9 cellular contexts compared by ENCODE assay signal in the genomic region with DNA sequence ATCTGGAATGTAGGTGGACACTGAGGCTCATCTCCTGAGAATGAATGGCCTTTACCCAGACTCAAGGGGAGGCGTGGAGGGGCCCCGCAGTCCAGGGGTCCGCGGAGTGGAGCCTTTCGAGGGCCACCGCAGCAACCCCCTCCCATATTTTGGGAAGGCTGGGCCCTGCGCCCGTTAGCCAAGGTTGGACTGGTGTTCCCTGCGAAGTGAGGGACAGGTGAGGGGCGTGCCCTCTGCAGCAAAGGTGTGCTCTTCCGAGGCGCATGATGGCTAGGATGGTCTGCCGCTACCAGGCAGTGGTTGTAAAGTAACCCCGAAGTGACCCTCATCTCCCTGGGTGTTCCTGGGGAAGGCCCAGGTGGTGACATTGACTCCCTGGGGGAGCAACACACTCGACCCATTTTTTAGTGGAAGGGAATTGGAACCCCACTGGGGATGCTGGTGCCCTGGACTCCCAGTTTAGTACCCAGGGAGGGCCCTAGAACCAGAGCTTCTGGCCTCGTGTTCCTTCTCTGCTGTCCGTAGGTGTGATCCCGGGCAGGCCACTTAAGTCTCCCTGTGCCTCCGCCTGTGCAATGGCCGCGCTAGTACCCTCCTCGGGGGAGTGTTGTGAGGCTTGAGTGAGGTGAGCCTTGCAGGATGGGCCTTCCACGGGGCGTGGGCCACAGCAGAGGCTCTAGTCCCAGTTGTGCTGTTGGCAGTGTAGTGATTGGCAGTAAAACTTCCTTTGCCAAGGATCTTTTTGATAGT. TPM values are rescaled to one million over a fixed set of nuclear protein-coding genes. Genes with fewer than 3 reads are reported as not detected.
DNase-seq lines count a peak whose midpoint lies in the region; ATAC-seq and TF ChIP-seq lines count a peak whose summit lies in the region.
"Had no signal": no experiment of that assay in that cellular context is flagged by ENCODE, and none has a peak within 500 bp of the region (broad histone marks: within the 10 kb centered on the region; RNA-seq: fewer than 3 reads in every experiment).

No MANE protein-coding gene starts in this region.

- TSS peak; percentile 45 for BruUV-seq in PC-3 (replicated peaks; lab: Mats Ljungman, UMichigan)

- H3K9me3 ChIP-seq in PC-3 (ENCODE audit: low read length) (no peaks in the 10 kb centered on the region), neural progenitor cell (ENCODE audit: low read depth) (no peaks in the 10 kb centered on the region)

- H3F3A ChIP-seq in PC-3 (ENCODE audit: low read length, unreplicated experiment): no peaks in the 10 kb centered on the region
- no peaks in the 10 kb centered on the region for H3F3A ChIP-seq in neural progenitor cell (ENCODE audit: low read depth)

- ATAC-seq in PC-3 (peak; percentile 1; the same call in 1 of the 2 replicates), HG02981 (IDR thresholded peaks at IDR 0.05; ENCODE audit: unreplicated experiment) (no peak)

- H3K27me3 Mint-ChIP-seq in neural progenitor cell (ENCODE audit: insufficient read depth, low read depth): peaks cover 7% of the 10 kb centered on the region

- no peaks in the 10 kb centered on the region for H3K9me3 Mint-ChIP-seq in neural progenitor cell

- H4K20me1 ChIP-seq in PC-3 (ENCODE audit: low read length) (no peaks in the 10 kb centered on the region), neural progenitor cell (ENCODE audit: low read depth) (no peaks in the 10 kb centered on the region)

- TF ChIP-seq CTCF in C4-2B (conservative IDR thresholded peaks at IDR 0.05) (no peak), PC-3 (conservative IDR thresholded peaks at IDR 0.05; ENCODE audit: low read depth, low read length) (no peak), epithelial cell of proximal tubule (conservative IDR thresholded peaks at IDR 0.05; ENCODE audit: low read depth, low read length) (no peak), neural progenitor cell (IDR thresholded peaks at IDR 0.05) (no peak)

- no peak for DNase-seq in PC-3
- no peak for DNase-seq in epithelial cell of proximal tubule (ENCODE audit: low read depth)
- DNase-seq in neural progenitor cell (ENCODE audit: low spot score): no peak
- DNase-seq in NCI-H1105 (lab: John Stamatoyannopoulos, UW): no peak
- no peak for DNase-seq in middle frontal gyrus (ENCODE audit: extremely low spot score, low spot score)
- no peak for DNase-seq in mesenteric fat pad (ENCODE audit: low spot score)

- H3K4me1 ChIP-seq in PC-3 (ENCODE audit: insufficient read depth, low read length) (peaks cover 16% of the 10 kb centered on the region), neural progenitor cell (peaks cover 5% of the 10 kb centered on the region)

- peak overlapping the region; percentile 85 for H3K4me3 Mint-ChIP-seq in neural progenitor cell

- no peaks in the 10 kb centered on the region for H3K9me2 ChIP-seq in PC-3 (replicated peaks; ENCODE audit: low read length)

- peak overlapping the region; percentile 77 for H3K9ac ChIP-seq in PC-3 (ENCODE audit: low read length)
- H3K9ac ChIP-seq in neural progenitor cell: peak overlapping the region; percentile 52

- H3K27me3 ChIP-seq in PC-3 (ENCODE audit: low read length) (no peaks in the 10 kb centered on the region), neural progenitor cell (peaks cover 50% of the 10 kb centered on the region)

- CTCF ChIA-PET in PC-3 (lab: Charles Lee): no interaction called here

- peaks cover 5% of the 10 kb centered on the region for H3K4me1 Mint-ChIP-seq in neural progenitor cell

- peak overlapping the region; percentile 96 for H3K4me3 ChIP-seq in PC-3 (ENCODE audit: low read length)
- peak overlapping the region; percentile 72 for H3K4me3 ChIP-seq in epithelial cell of proximal tubule (ENCODE audit: low read depth, low read length)
- H3K4me3 ChIP-seq in neural progenitor cell: peak overlapping the region; percentile 96

- H3K4me2 ChIP-seq in PC-3 (ENCODE audit: low read length): peak overlapping the region; percentile 100
- peak overlapping the region; percentile 99 for H3K4me2 ChIP-seq in neural progenitor cell

- no peak overlapping the region for H3K27ac Mint-ChIP-seq in neural progenitor cell

- H3K36me3 Mint-ChIP-seq in neural progenitor cell: peaks cover 7% of the 10 kb centered on the region

- H3K36me3 ChIP-seq in PC-3 (ENCODE audit: low read depth, low read length) (peaks cover 9% of the 10 kb centered on the region; the same call in 1 of the 2 replicates), neural progenitor cell (no peaks in the 10 kb centered on the region)

- intact Hi-C loops in PC-3 (cut with micrococcal nuclease): no loop called here

- POLR2A ChIA-PET in PC-3 (lab: Charles Lee; ENCODE audit: unreplicated experiment): no interaction called here

- H2AFZ ChIP-seq in PC-3 (ENCODE audit: low read length) (peak overlapping the region; percentile 94), neural progenitor cell (replicated peaks) (peak overlapping the region; percentile 100)

- H3K79me2 ChIP-seq in PC-3 (ENCODE audit: low read length) (peaks cover 17% of the 10 kb centered on the region), neural progenitor cell (ENCODE audit: low read depth) (no peaks in the 10 kb centered on the region)

- H3K27ac ChIP-seq in C4-2B (peak overlapping the region; percentile 72), PC-3 (ENCODE audit: low read length) (no peak overlapping the region), neural progenitor cell (no peak overlapping the region)
- H3K27ac ChIP-seq: epithelial cell of prostate had no signal

RNA-seq across cellular contexts. Expression of a gene that starts 0.8 kb away (rescaled TPM):
- total RNA-seq in PC-3 (2014; rRNA removed) (37.5 and 45.4 TPM in 2 replicates), epithelial cell of proximal tubule (4.2 and 6.7 TPM in 2 replicates), neural progenitor cell (ENCODE audit: low replicate concordance) (2.6 and 4.6 TPM in 2 replicates), mesenteric fat pad (2.6 TPM)

RNA-seq across cellular contexts. Expression of a gene that starts 57.6 kb away (rescaled TPM):
- not detected in 2 replicates for total RNA-seq in PC-3 (2014; rRNA removed)
- total RNA-seq in epithelial cell of proximal tubule: not detected in 2 replicates
- not detected in 2 replicates for total RNA-seq in neural progenitor cell (ENCODE audit: low replicate concordance)
- 0.71 TPM for total RNA-seq in mesenteric fat pad
